Comparison of ENCODE assay signal across 2 cellular contexts in genomic region chr10:80118669-80119068, GRCh38.
TF ChIP-seq lines count a peak whose summit lies in the region.

No MANE protein-coding gene starts in this region.

TF ChIP-seq in HepG2, 621 proteins besides CTCF, POLR2A, EP300 and RAD21:
- TF ChIP-seq AGO2 (optimal IDR thresholded peaks at IDR 0.05; ENCODE audit: low read depth, low read length) (no peak), CREB1 (IDR thresholded peaks at IDR 0.05) (peak; percentile 71), CREB1 (CRISPR knock-in tag; IDR thresholded peaks at IDR 0.05) (no peak), KLF12 (CRISPR knock-in tag; IDR thresholded peaks at IDR 0.05; ENCODE audit: borderline replicate concordance) (no peak), PAWR (CRISPR knock-in tag; IDR thresholded peaks at IDR 0.05; ENCODE audit: borderline replicate concordance) (no peak), ZNF770 (CRISPR knock-in tag; IDR thresholded peaks at IDR 0.05) (no peak), TSC22D2 (CRISPR knock-in tag; IDR thresholded peaks at IDR 0.05; ENCODE audit: borderline replicate concordance) (no peak), HMG20B (CRISPR knock-in tag; conservative IDR thresholded peaks at IDR 0.05) (no peak)

TF ChIP-seq in HEK293, 187 proteins besides CTCF, POLR2A, EP300 and RAD21:
- peak; percentile 80 for TF ChIP-seq ZNF513 (tag by site-specific recombination; IDR thresholded peaks at IDR 0.05)
- no peak for TF ChIP-seq ZNF555 (tag by site-specific recombination; conservative IDR thresholded peaks at IDR 0.05)
